Comparison of ENCODE assay signal across 12 cellular contexts in genomic region chr12:46263140-46264017, GRCh38. TPM values are rescaled to one million over a fixed set of nuclear protein-coding genes. Genes with fewer than 3 reads are reported as not detected.
DNase-seq lines count a peak whose midpoint lies in the region; ATAC-seq and TF ChIP-seq lines count a peak whose summit lies in the region.
"Had no signal": no experiment of that assay in that cellular context is flagged by ENCODE, and none has a peak within 500 bp of the region (broad histone marks: within the 10 kb centered on the region; RNA-seq: fewer than 3 reads in every experiment).

No MANE protein-coding gene starts in this region.

- ATAC-seq in RWPE2 (ENCODE audit: low read depth) (no peak), GM18858 (IDR thresholded peaks at IDR 0.05; ENCODE audit: unreplicated experiment) (no peak)

- peaks cover 96% of the 10 kb centered on the region for H3K36me3 ChIP-seq in RWPE2 (ENCODE audit: low read depth)
- no peaks in the 10 kb centered on the region for H3K36me3 ChIP-seq in sigmoid colon

- H3K4me3 ChIP-seq in RWPE2 (ENCODE audit: severe bottlenecking) (no peak overlapping the region), fibroblast of pulmonary artery (replicated peaks; ENCODE audit: low read depth, low read length) (no peak overlapping the region), sigmoid colon (no peak overlapping the region)

- DNase-seq in T-helper 2 cell treated with Interferon-gamma antibody and Interleukin-4, amounts not matched to agents 5 μg/mL and 100 μg/mL, for 36 hours (ENCODE audit: low spot score), result no peak
- DNase-seq in T-helper 2 cell (no peak), RWPE2 (ENCODE audit: low spot score) (no peak), fibroblast of pulmonary artery (ENCODE audit: low read depth) (no peak), sigmoid colon (no peak), NK-92 (lab: John Stamatoyannopoulos, UW; ENCODE audit: unreplicated experiment) (no peak), activated gamma-delta T cell treated with Interleukin-2 at 50 U/mL for 16 hours (no peak)
- DNase-seq: C1 segment of cervical spinal cord, dermis blood vessel endothelial cell, midbrain, NCI-H1930 had no signal

- H3K27ac ChIP-seq in RWPE2 (ENCODE audit: poor library complexity, severe bottlenecking) (peak overlapping the region; percentile 96), sigmoid colon (peak overlapping the region; percentile 44 to 93 (median 92))

- intact Hi-C loops in sigmoid colon (cut with DNase I), result loop anchor here (10.0 kb wide), 3 partner anchors 139 to 401 kb away; partner anchors contain the start of gene SCAF11

- H3K4me1 ChIP-seq in RWPE2 (ENCODE audit: insufficient read depth, poor library complexity, severe bottlenecking) (peaks cover 67% of the 10 kb centered on the region), sigmoid colon (peaks cover 0 to 82% (median 63%) of the 10 kb centered on the region in 4 donors)

- H3K9me3 Mint-ChIP-seq in T-helper 2 cell treated with Interferon-gamma antibody and Interleukin-4, amounts not matched to agents 5 μg/mL and 100 μg/mL, for 36 hours, result no peaks in the 10 kb centered on the region

- peak overlapping the region; percentile 51 for H3K27ac Mint-ChIP-seq in T-helper 2 cell treated with Interferon-gamma antibody and Interleukin-4, amounts not matched to agents 5 μg/mL and 100 μg/mL, for 36 hours

- H3K36me3 Mint-ChIP-seq in T-helper 2 cell treated with Interferon-gamma antibody and Interleukin-4, amounts not matched to agents 5 μg/mL and 100 μg/mL, for 36 hours (ENCODE audit: low read depth), result peaks cover 14% of the 10 kb centered on the region

- H3K27me3 Mint-ChIP-seq in T-helper 2 cell treated with Interferon-gamma antibody and Interleukin-4, amounts not matched to agents 5 μg/mL and 100 μg/mL, for 36 hours (ENCODE audit: low read depth), result no peaks in the 10 kb centered on the region

- TF ChIP-seq EP300 in sigmoid colon (IDR thresholded peaks at IDR 0.05), result no peak

- H3K4me3 Mint-ChIP-seq in T-helper 2 cell treated with Interferon-gamma antibody and Interleukin-4, amounts not matched to agents 5 μg/mL and 100 μg/mL, for 36 hours, result peak overlapping the region; percentile 57

- peaks cover 14% of the 10 kb centered on the region for H3K4me1 Mint-ChIP-seq in T-helper 2 cell treated with Interferon-gamma antibody and Interleukin-4, amounts not matched to agents 5 μg/mL and 100 μg/mL, for 36 hours (ENCODE audit: low read depth)

- H3K27me3 ChIP-seq in RWPE2 (ENCODE audit: insufficient read depth, poor library complexity, severe bottlenecking) (no peaks in the 10 kb centered on the region), sigmoid colon (no peaks in the 10 kb centered on the region)

- H3K9me3 ChIP-seq in RWPE2 (ENCODE audit: severe bottlenecking) (no peaks in the 10 kb centered on the region), sigmoid colon (no peaks in the 10 kb centered on the region)

- peak; percentile 15 for TF ChIP-seq CTCF in RWPE2 (IDR thresholded peaks at IDR 0.05; ENCODE audit: poor library complexity, severe bottlenecking)
- TF ChIP-seq CTCF in fibroblast of pulmonary artery (IDR thresholded peaks at IDR 0.05; ENCODE audit: low read length, missing control alignments), result peak; percentile 36
- peak in 1 of 4 experiments; percentile 50 for TF ChIP-seq CTCF in sigmoid colon (IDR thresholded peaks at IDR 0.05)

- 81 to 86% methylated on average over 6 of the region's 6 CpGs for WGBS in sigmoid colon, 2 donors

- TF ChIP-seq POLR2A in sigmoid colon (IDR thresholded peaks at IDR 0.05), result no peak

RNA-seq across cellular contexts. Expression of gene SLC38A1, which starts 5.5 kb away (rescaled TPM):
- total RNA-seq in sigmoid colon, result 100 to 1,000 TPM; 149 to 209 (median 177) TPM
- polyA plus RNA-seq in sigmoid colon, result 10 to 100 TPM in 2 of 3 donors, 1 to 10 TPM in 1; 8.4 to 54.9 (median 11.1) TPM
